In the genomic region with DNA sequence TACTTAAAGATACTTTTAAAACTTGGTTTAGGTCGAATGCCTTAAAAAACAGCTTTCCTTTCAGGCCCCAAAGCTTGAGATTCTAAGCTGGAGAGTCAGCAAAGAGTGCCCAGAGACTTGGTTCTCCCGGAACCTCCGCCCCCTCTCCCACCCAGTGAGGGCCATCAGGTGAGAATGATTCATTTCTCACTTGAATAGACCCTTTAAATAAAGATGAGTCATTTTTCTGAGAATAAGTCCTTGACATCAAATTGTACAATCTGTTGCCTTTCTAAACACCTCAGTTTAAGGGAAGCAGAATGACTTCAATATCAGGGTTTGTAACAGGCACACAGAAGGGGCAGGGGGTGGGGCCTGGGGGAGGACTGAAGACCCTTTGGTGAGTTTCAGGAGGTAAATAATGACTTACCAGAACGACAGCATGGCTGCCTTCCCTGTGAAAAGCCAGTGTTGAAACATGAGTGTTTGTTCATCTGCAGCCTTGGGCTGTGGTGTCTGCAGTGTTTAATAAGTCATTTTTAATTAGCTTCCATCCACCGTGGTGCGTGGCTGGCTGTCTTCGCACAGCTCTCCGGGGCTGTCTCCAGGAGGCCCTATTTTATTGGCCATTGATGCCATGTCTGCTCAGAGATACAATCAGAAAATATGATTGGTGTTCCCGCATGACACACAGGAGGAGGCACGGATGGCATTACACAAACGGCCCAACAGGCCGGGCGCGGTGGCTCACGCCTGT, we compare ENCODE assay signal across 9 cellular contexts.
DNase-seq lines count a peak whose midpoint lies in the region; ATAC-seq and TF ChIP-seq lines count a peak whose summit lies in the region.
"Had no signal": no experiment of that assay in that cellular context is flagged by ENCODE, and none has a peak within 500 bp of the region (broad histone marks: within the 10 kb centered on the region; RNA-seq: fewer than 3 reads in every experiment).

No MANE protein-coding gene starts in this region.

- peak overlapping the region; percentile 16 for H3K9ac ChIP-seq in endocrine pancreas (ENCODE audit: control insufficient read depth, insufficient read depth, low read length)

- CTCF ChIA-PET in CD8-positive, alpha-beta memory T cell (lab: Charles Lee) = no interaction called here

- peak overlapping the region in 1 of 7 donors; percentile 14 for H3K4me3 Mint-ChIP-seq in CD8-positive, alpha-beta memory T cell
- H3K4me3 Mint-ChIP-seq in stimulated activated memory B cell treated with anti-CD40 and anti-IgM and Interleukin-4, amounts not matched to agents 10 μg/mL and 1 μg/mL and 100 μg/mL, for 72 hours = no peak overlapping the region
- no peak overlapping the region for H3K4me3 Mint-ChIP-seq in CD14-positive monocyte

- H3K27me3 Mint-ChIP-seq in CD8-positive, alpha-beta memory T cell = peaks cover 17 to 47% of the 10 kb centered on the region in 2 donors
- peaks cover 36% of the 10 kb centered on the region for H3K27me3 Mint-ChIP-seq in stimulated activated memory B cell treated with anti-CD40 and anti-IgM and Interleukin-4, amounts not matched to agents 10 μg/mL and 1 μg/mL and 100 μg/mL, for 72 hours
- peaks cover 9 to 34% (median 20%) of the 10 kb centered on the region in 3 donors for H3K27me3 Mint-ChIP-seq in CD14-positive monocyte (ENCODE audit: low read depth in 3 of 3)

- POLR2A ChIA-PET in CD8-positive, alpha-beta memory T cell (lab: Charles Lee) = no interaction called here

- no peaks in the 10 kb centered on the region for H3K9me3 ChIP-seq in CD8-positive, alpha-beta memory T cell (ENCODE audit: low read length)
- H3K9me3 ChIP-seq in endocrine pancreas (ENCODE audit: control insufficient read depth, low read length) = no peaks in the 10 kb centered on the region

- no peaks in the 10 kb centered on the region for H3K9me3 Mint-ChIP-seq in CD8-positive, alpha-beta memory T cell
- H3K9me3 Mint-ChIP-seq in stimulated activated memory B cell treated with anti-CD40 and anti-IgM and Interleukin-4, amounts not matched to agents 10 μg/mL and 1 μg/mL and 100 μg/mL, for 72 hours = no peaks in the 10 kb centered on the region
- no peaks in the 10 kb centered on the region for H3K9me3 Mint-ChIP-seq in CD14-positive monocyte
- H3K9me3 Mint-ChIP-seq: naive B cell had no signal

- TF ChIP-seq CTCF in CD14-positive monocyte (IDR thresholded peaks at IDR 0.05) = no peak

- intact Hi-C loops in CD14-positive monocyte (cut with micrococcal nuclease) = loop anchor here (5.0 kb wide), 2 partner anchors 285 to 290 kb away; no protein-coding TSS in a partner anchor

- H3K27ac Mint-ChIP-seq in CD8-positive, alpha-beta memory T cell = peak overlapping the region in 5 of 8 donors; percentile 38 to 74 (median 48)
- H3K27ac Mint-ChIP-seq in stimulated activated memory B cell treated with anti-CD40 and anti-IgM and Interleukin-4, amounts not matched to agents 10 μg/mL and 1 μg/mL and 100 μg/mL, for 72 hours = no peak overlapping the region
- H3K27ac Mint-ChIP-seq in CD14-positive monocyte = peak overlapping the region in 3 of 7 donors; percentile 13 to 25 (median 17)

- no peak overlapping the region for H3K4me3 ChIP-seq in CD8-positive, alpha-beta memory T cell (ENCODE audit: low read length)
- peak overlapping the region; percentile 0 for H3K4me3 ChIP-seq in endocrine pancreas (ENCODE audit: control insufficient read depth, insufficient read depth, low read length)

- no peaks in the 10 kb centered on the region for H3K36me3 Mint-ChIP-seq in CD8-positive, alpha-beta memory T cell
- H3K36me3 Mint-ChIP-seq in stimulated activated memory B cell treated with anti-CD40 and anti-IgM and Interleukin-4, amounts not matched to agents 10 μg/mL and 1 μg/mL and 100 μg/mL, for 72 hours = no peaks in the 10 kb centered on the region
- no peaks in the 10 kb centered on the region for H3K36me3 Mint-ChIP-seq in CD14-positive monocyte
- H3K36me3 Mint-ChIP-seq: naive B cell had no signal

- H3K4me1 ChIP-seq in CD8-positive, alpha-beta memory T cell (ENCODE audit: insufficient read depth, low read length) = no peaks in the 10 kb centered on the region
- H3K4me1 ChIP-seq in endocrine pancreas (ENCODE audit: control insufficient read depth, insufficient read depth, low read length) = peaks cover 5% of the 10 kb centered on the region

- no peak overlapping the region for H3K27ac ChIP-seq in CD8-positive, alpha-beta memory T cell (ENCODE audit: low read depth, low read length)

- no peaks in the 10 kb centered on the region for H3K36me3 ChIP-seq in CD8-positive, alpha-beta memory T cell (ENCODE audit: insufficient read depth, low read length)
- no peaks in the 10 kb centered on the region for H3K36me3 ChIP-seq in endocrine pancreas (ENCODE audit: control insufficient read depth, insufficient read depth, low read length)

- H3K4me1 Mint-ChIP-seq in CD8-positive, alpha-beta memory T cell = peaks cover 8 to 17% (median 13%) of the 10 kb centered on the region in 3 donors
- H3K4me1 Mint-ChIP-seq in stimulated activated memory B cell treated with anti-CD40 and anti-IgM and Interleukin-4, amounts not matched to agents 10 μg/mL and 1 μg/mL and 100 μg/mL, for 72 hours = peaks cover 8% of the 10 kb centered on the region
- H3K4me1 Mint-ChIP-seq in CD14-positive monocyte = peaks cover 14% of the 10 kb centered on the region

- H3K27me3 ChIP-seq in CD8-positive, alpha-beta memory T cell (ENCODE audit: insufficient read depth, low read length, poor library complexity, severe bottlenecking) = no peaks in the 10 kb centered on the region
- no peaks in the 10 kb centered on the region for H3K27me3 ChIP-seq in endocrine pancreas (ENCODE audit: control insufficient read depth, insufficient read depth, low read length)

- ATAC-seq in GM19463 (IDR thresholded peaks at IDR 0.05; ENCODE audit: unreplicated experiment) = peak; percentile 49
- peak; percentile 14 for ATAC-seq in stimulated activated memory B cell treated with anti-CD40 and anti-IgM and Interleukin-4, amounts not matched to agents 10 μg/mL and 1 μg/mL and 100 μg/mL, for 72 hours
- no peak for ATAC-seq in GM18520 (IDR thresholded peaks at IDR 0.05; ENCODE audit: unreplicated experiment)

- DNase-seq in CD8-positive, alpha-beta memory T cell = no peak
- peak; percentile 62 for DNase-seq in NCI-H146 treated with DMSO at 0.1 percent for 48 hours (lab: John Stamatoyannopoulos, UW; ENCODE audit: unreplicated experiment)
- DNase-seq in CD14-positive monocyte (ENCODE audit: low spot score) = no peak
- no peak for DNase-seq in AML-193 (lab: John Stamatoyannopoulos, UW)
- DNase-seq: naive B cell had no signal
